Comparison of ENCODE assay signal across 22 cellular contexts in genomic region chr15:83570756-83571155, GRCh38.
"Had no signal": no experiment of that assay in that cellular context is flagged by ENCODE, and none has a peak within 500 bp of the region (broad histone marks: within the 10 kb centered on the region; RNA-seq: fewer than 3 reads in every experiment).

No MANE protein-coding gene starts in this region.

- H3K4me3 ChIP-seq: heart right ventricle, left ventricle myocardium inferior, lower lobe of right lung, pancreas, suprapubic skin, tibial artery, upper lobe of right lung, vagina had no signal

- H3K9me3 ChIP-seq: heart right ventricle, left ventricle myocardium inferior, lower lobe of right lung, pancreas, suprapubic skin, tibial artery, upper lobe of right lung, vagina had no signal

- H3K27me3 Mint-ChIP-seq: progenitor cell of endocrine pancreas had no signal

- H3K9me3 Mint-ChIP-seq: endodermal cell, memory B cell had no signal

- ATAC-seq: heart right ventricle, left cardiac atrium, lower lobe of right lung, pancreas, right cardiac atrium, upper lobe of right lung had no signal

- H3K27ac Mint-ChIP-seq: endodermal cell, memory B cell, nephron, progenitor cell of endocrine pancreas had no signal

- H3K36me3 ChIP-seq: heart right ventricle, left ventricle myocardium inferior, lower lobe of right lung, pancreas, suprapubic skin, tibial artery, upper lobe of right lung, vagina had no signal

- H3K4me1 Mint-ChIP-seq: endodermal cell, nephron had no signal

- H3K27ac ChIP-seq: heart right ventricle, left ventricle myocardium inferior, lower lobe of right lung, pancreas, suprapubic skin, tibial artery, upper lobe of right lung, vagina had no signal

- H3K36me3 Mint-ChIP-seq: memory B cell had no signal

- DNase-seq: dermis blood vessel endothelial cell; effector CD4-positive, alpha-beta T cell; endodermal cell; foreskin melanocyte; heart right ventricle; left cardiac atrium; left ventricle myocardium inferior; lower lobe of right lung; midbrain; occipital lobe; pancreas; right cardiac atrium; small intestine; stimulated activated CD4-positive, alpha-beta T cell treated with anti-CD3 and anti-CD28 coated beads, Interleukin-12 subunit alpha, Interleukin-12 subunit beta, amount 100 ng/mL, for 4 hours; stimulated activated naive CD4-positive, alpha-beta T cell treated with Interleukin-2 at 50 U/mL for 16 hours; tibial artery; upper lobe of right lung had no signal

- H3K4me1 ChIP-seq: heart right ventricle, left ventricle myocardium inferior, lower lobe of right lung, pancreas, suprapubic skin, tibial artery, upper lobe of right lung had no signal

- H3K4me3 Mint-ChIP-seq: endodermal cell, memory B cell, nephron had no signal

- H3K27me3 ChIP-seq: pancreas, suprapubic skin, tibial artery, upper lobe of right lung, vagina had no signal
